In genomic region chr3:187016639-187017345, GRCh38 we compare ENCODE assay signal across 10 cellular contexts.
DNase-seq lines count a peak whose midpoint lies in the region; ATAC-seq and TF ChIP-seq lines count a peak whose summit lies in the region.
"Had no signal": no experiment of that assay in that cellular context is flagged by ENCODE, and none has a peak within 500 bp of the region (broad histone marks: within the 10 kb centered on the region; RNA-seq: fewer than 3 reads in every experiment).

No MANE protein-coding gene starts in this region.

- H3K36me3 ChIP-seq in body of pancreas (replicated peaks in 1 of 2; ENCODE audit: insufficient read depth in 1 of 2, low read depth in 2 of 2): no peaks in the 10 kb centered on the region
- H3K36me3 ChIP-seq: gastrocnemius medialis had no signal

- H3K4me1 ChIP-seq in body of pancreas: no peaks in the 10 kb centered on the region

- no peak overlapping the region for H3K4me3 ChIP-seq in body of pancreas
- H3K4me3 ChIP-seq: gastrocnemius medialis had no signal

- intact Hi-C loops in body of pancreas (cut with DNase I): no loop called here

- peaks cover 25% of the 10 kb centered on the region for H3K36me3 Mint-ChIP-seq in progenitor cell of endocrine pancreas (ENCODE audit: insufficient read depth)

- H3K9me3 Mint-ChIP-seq in progenitor cell of endocrine pancreas (ENCODE audit: low read depth): no peaks in the 10 kb centered on the region

- no peaks in the 10 kb centered on the region for H3K9me3 ChIP-seq in body of pancreas
- H3K9me3 ChIP-seq: gastrocnemius medialis had no signal

- no peak overlapping the region for H3K27ac ChIP-seq in body of pancreas

- H3K27me3 ChIP-seq in body of pancreas: no peaks in the 10 kb centered on the region
- H3K27me3 ChIP-seq: gastrocnemius medialis had no signal

- H3K27ac Mint-ChIP-seq in progenitor cell of endocrine pancreas: no peak overlapping the region

- no peak overlapping the region for H3K4me3 Mint-ChIP-seq in progenitor cell of endocrine pancreas (ENCODE audit: low read depth)

- DNase-seq in AML-193 (lab: John Stamatoyannopoulos, UW) (peak; percentile 36), NCI-H226 (peak; percentile 72), glomerular visceral epithelial cell (ENCODE audit: extremely low spot score) (peak; percentile 31), progenitor cell of endocrine pancreas (ENCODE audit: low spot score, unreplicated experiment) (no peak), body of pancreas (no peak), GOT3 (lab: John Stamatoyannopoulos, UW) (no peak), NCI-H82 (lab: John Stamatoyannopoulos, UW) (no peak)
- DNase-seq: activated CD4-positive, alpha-beta T cell treated with anti-CD3 and anti-CD28 coated beads for 1 hour; gastrocnemius medialis had no signal

- ATAC-seq in GM19397 (IDR thresholded peaks at IDR 0.05; ENCODE audit: unreplicated experiment): peak; percentile 26
- ATAC-seq in body of pancreas: no peak

- 53 to 57% methylated on average over 4 of the region's 4 CpGs for WGBS in body of pancreas, 2 donors

- TF ChIP-seq CTCF in progenitor cell of endocrine pancreas (IDR thresholded peaks at IDR 0.05; ENCODE audit: unreplicated experiment): no peak
- no peak for TF ChIP-seq CTCF in body of pancreas (IDR thresholded peaks at IDR 0.05)

- H3K27me3 Mint-ChIP-seq in progenitor cell of endocrine pancreas: no peaks in the 10 kb centered on the region

- TF ChIP-seq POLR2A in body of pancreas (IDR thresholded peaks at IDR 0.05): no peak

- peaks cover 6% of the 10 kb centered on the region for H3K4me1 Mint-ChIP-seq in progenitor cell of endocrine pancreas (ENCODE audit: low read depth)

Comparison
In these comparisons a context has a peak if more than half of its experiments do, and no peak if none do; other contexts are left out.
1. DNase-seq: peak in AML-193 (2 of 2), NCI-H226 (single experiment) and glomerular visceral epithelial cell (single experiment); none in progenitor cell of endocrine pancreas (single experiment), body of pancreas (0 of 4), GOT3 (single experiment) and NCI-H82 (single experiment).